In genomic region chr18:55420665-55420964, GRCh38 we compare ENCODE assay signal across 9 cellular contexts.
DNase-seq lines count a peak whose midpoint lies in the region; ATAC-seq, FAIRE-seq and TF ChIP-seq lines count a peak whose summit lies in the region.
"Had no signal": no experiment of that assay in that cellular context is flagged by ENCODE, and none has a peak within 500 bp of the region (broad histone marks: within the 10 kb centered on the region; RNA-seq: fewer than 3 reads in every experiment).

No MANE protein-coding gene starts in this region.

- H3K27me3 Mint-ChIP-seq in neural progenitor cell (ENCODE audit: insufficient read depth, low read depth): peaks cover 4% of the 10 kb centered on the region

- H3K4me3 ChIP-seq in adipocyte (ENCODE audit: low read length): peak overlapping the region; percentile 88
- no peak overlapping the region for H3K4me3 ChIP-seq in neural progenitor cell
- H3K4me3 ChIP-seq: lung had no signal

- peaks cover 2% of the 10 kb centered on the region for H3K9me3 Mint-ChIP-seq in neural progenitor cell

- H3K9me3 ChIP-seq in adipocyte (ENCODE audit: control insufficient read depth, low read length) (no peaks in the 10 kb centered on the region), neural progenitor cell (ENCODE audit: low read depth) (no peaks in the 10 kb centered on the region)

- peak overlapping the region; percentile 93 for H3K27ac Mint-ChIP-seq in neural progenitor cell

- H2AFZ ChIP-seq in neural progenitor cell (replicated peaks): no peak overlapping the region

- H3K9ac ChIP-seq in adipocyte (ENCODE audit: low read length) (peak overlapping the region; percentile 86), neural progenitor cell (no peak overlapping the region)

- H3K36me3 ChIP-seq in adipocyte (ENCODE audit: control insufficient read depth, insufficient read depth, low read length, severe bottlenecking): no peaks in the 10 kb centered on the region
- no peaks in the 10 kb centered on the region for H3K36me3 ChIP-seq in neural progenitor cell

- peak overlapping the region; percentile 41 for H3K4me3 Mint-ChIP-seq in neural progenitor cell

- H3K27me3 ChIP-seq in adipocyte (replicated peaks; ENCODE audit: control insufficient read depth, insufficient read depth, low read length) (no peaks in the 10 kb centered on the region), neural progenitor cell (no peaks in the 10 kb centered on the region)

- TF ChIP-seq CTCF in neural progenitor cell (IDR thresholded peaks at IDR 0.05): no peak

- peaks cover 66% of the 10 kb centered on the region for H4K20me1 ChIP-seq in neural progenitor cell (ENCODE audit: low read depth)

- H3K36me3 Mint-ChIP-seq in neural progenitor cell: peaks cover 7% of the 10 kb centered on the region

- H3K79me2 ChIP-seq in neural progenitor cell (ENCODE audit: low read depth): peaks cover 100% of the 10 kb centered on the region

- H3K4me1 ChIP-seq in adipocyte (ENCODE audit: control insufficient read depth, insufficient read depth, low read length) (peaks cover 41% of the 10 kb centered on the region), neural progenitor cell (peaks cover 84% of the 10 kb centered on the region)

- peaks cover 31% of the 10 kb centered on the region for H3F3A ChIP-seq in neural progenitor cell (ENCODE audit: low read depth)

- peak overlapping the region; percentile 32 for H3K4me2 ChIP-seq in neural progenitor cell

- H3K27ac ChIP-seq in neural progenitor cell: peak overlapping the region; percentile 71

- peak; percentile 76 for ATAC-seq in HG02798 (IDR thresholded peaks at IDR 0.05; ENCODE audit: poor library complexity, unreplicated experiment)

- peak; percentile 1 for DNase-seq in GM18507 (ENCODE audit: extremely low spot score, insufficient read length, low read depth)
- DNase-seq in adipocyte (ENCODE audit: low read depth): no peak
- no peak for DNase-seq in neural progenitor cell (ENCODE audit: low spot score)
- no peak for DNase-seq in Ammon's horn (ENCODE audit: low spot score)
- DNase-seq in SW 1271 (lab: John Stamatoyannopoulos, UW): no peak
- no peak for DNase-seq in 8988T
- DNase-seq in NCI-H82 (lab: John Stamatoyannopoulos, UW): no peak

- peaks cover 66% of the 10 kb centered on the region for H3K4me1 Mint-ChIP-seq in neural progenitor cell

- FAIRE-seq in GM18507 (lab: Jason Lieb, UNC): no peak
